In the genomic region with DNA sequence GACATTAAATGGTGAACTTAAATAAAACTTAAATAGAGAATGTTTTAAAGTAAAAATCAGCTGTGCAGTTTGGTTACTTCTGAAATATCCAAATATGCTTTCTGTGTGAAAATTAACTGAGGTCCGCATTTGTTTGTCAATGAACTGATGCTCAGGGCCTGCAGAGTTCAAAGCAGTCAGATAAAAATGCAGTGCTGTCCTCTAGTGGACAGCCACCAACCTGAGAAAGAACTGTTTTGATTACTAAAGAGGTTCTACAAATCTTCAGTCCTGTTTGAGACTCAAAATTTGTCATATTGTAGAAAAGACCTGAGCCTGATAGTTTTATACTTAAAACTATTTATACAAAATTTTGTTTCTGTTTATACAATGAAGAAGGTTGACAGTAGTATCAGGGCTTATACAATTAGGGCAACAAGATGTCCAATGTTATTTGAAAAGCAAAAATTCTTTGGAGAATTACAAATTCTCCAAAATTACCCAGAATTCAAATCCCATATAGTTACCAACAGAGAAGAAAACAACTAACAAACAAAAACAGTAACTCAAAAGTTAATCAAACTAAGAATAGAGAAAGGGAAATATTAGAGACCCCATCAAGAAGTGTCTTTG, we compare ENCODE assay signal across 9 cellular contexts.
A peak's percentile ranks its signal among the peaks of the same experiment; 100 is the strongest.
DNase-seq lines count a peak whose midpoint lies in the region; ATAC-seq and TF ChIP-seq lines count a peak whose summit lies in the region.
"Had no signal": no experiment of that assay in that cellular context is flagged by ENCODE, and none has a peak within 500 bp of the region (broad histone marks: within the 10 kb centered on the region; RNA-seq: fewer than 3 reads in every experiment).

No MANE protein-coding gene starts in this region.

- H3K9me3 ChIP-seq in IMR-90 (ENCODE audit: control insufficient read depth, insufficient read depth, low read length), result no peaks in the 10 kb centered on the region
- H3K9me3 ChIP-seq in esophagus muscularis mucosa, result no peaks in the 10 kb centered on the region
- no peaks in the 10 kb centered on the region for H3K9me3 ChIP-seq in trophoblast cell (ENCODE audit: insufficient read depth, low read depth, low read length)
- H3K9me3 ChIP-seq in T-helper 17 cell (ENCODE audit: control insufficient read depth, low read length, poor library complexity, severe bottlenecking), result no peaks in the 10 kb centered on the region
- H3K9me3 ChIP-seq in aorta (ENCODE audit: control insufficient read depth, low read length), result no peaks in the 10 kb centered on the region

- POLR2A ChIA-PET in IMR-90 (lab: Charles Lee; ENCODE audit: unreplicated experiment), result no interaction called here

- H3K14ac ChIP-seq in IMR-90 (replicated peaks; ENCODE audit: low read depth, low read length), result no peak overlapping the region
- no peak overlapping the region for H3K14ac ChIP-seq in trophoblast cell (ENCODE audit: low read length)

- peak; percentile 74 for DNase-seq in DMS53 (lab: John Stamatoyannopoulos, UW)
- peak; percentile 58 for DNase-seq in IMR-90
- DNase-seq in RKO (ENCODE audit: low spot score), result peak; percentile 64
- no peak for DNase-seq in esophagus muscularis mucosa (ENCODE audit: extremely low spot score)
- DNase-seq in trophoblast cell, result peak; percentile 41 to 72
- no peak for DNase-seq in T-helper 17 cell
- no peak for DNase-seq in aorta

- H3K23ac ChIP-seq in IMR-90 (ENCODE audit: low read depth, low read length) (no peak overlapping the region), trophoblast cell (ENCODE audit: low read length) (no peak overlapping the region)

- H2BK120ac ChIP-seq in IMR-90 (ENCODE audit: low read depth, low read length), result no peak overlapping the region
- H2BK120ac ChIP-seq in trophoblast cell (ENCODE audit: insufficient read depth, low read length, poor library complexity), result no peak overlapping the region

- TF ChIP-seq EP300 in esophagus muscularis mucosa (IDR thresholded peaks at IDR 0.05), result no peak

- no peaks in the 10 kb centered on the region; the same call in 1 of the 2 replicates for H3K36me3 ChIP-seq in IMR-90 (ENCODE audit: control insufficient read depth, insufficient read depth, low read length)
- H3K36me3 ChIP-seq in esophagus muscularis mucosa, result no peaks in the 10 kb centered on the region
- no peaks in the 10 kb centered on the region for H3K36me3 ChIP-seq in trophoblast cell (ENCODE audit: control insufficient read depth in 1 of 2, insufficient read depth in 2 of 2, low read length in 2 of 2)
- H3K36me3 ChIP-seq in aorta (ENCODE audit: control insufficient read depth in 1 of 2, insufficient read depth in 2 of 2, low read length in 1 of 2), result no peaks in the 10 kb centered on the region

- peaks cover 8% of the 10 kb centered on the region; the same call in 1 of the 2 replicates for H3K9me1 ChIP-seq in IMR-90 (ENCODE audit: insufficient read depth, low read length)

- TF ChIP-seq POLR2A in IMR-90 (IDR thresholded peaks at IDR 0.05; ENCODE audit: low read depth, low read length) (no peak), esophagus muscularis mucosa (IDR thresholded peaks at IDR 0.05; ENCODE audit: low read depth) (no peak)

- no peaks in the 10 kb centered on the region for H3K79me2 ChIP-seq in trophoblast cell (ENCODE audit: control insufficient read depth, insufficient read depth, low read length, poor library complexity)

- H2AK5ac ChIP-seq in IMR-90 (ENCODE audit: low read depth, low read length), result no peak overlapping the region
- no peak overlapping the region for H2AK5ac ChIP-seq in trophoblast cell (ENCODE audit: low read length)

- H3K27ac ChIP-seq in IMR-90 (ENCODE audit: insufficient read depth, low read length), result no peak overlapping the region
- no peak overlapping the region for H3K27ac ChIP-seq in esophagus muscularis mucosa (replicated peaks in 1 of 4)
- H3K27ac ChIP-seq in trophoblast cell (ENCODE audit: low read depth, low read length), result no peak overlapping the region
- no peak overlapping the region for H3K27ac ChIP-seq in aorta (ENCODE audit: low read depth in 1 of 2, low read length in 2 of 2)

- dilution Hi-C loops in IMR-90 (cut with HindIII; ENCODE audit: low sequenced_read_pairs, unreplicated experiment), result no loop called here

- H3K18ac ChIP-seq in IMR-90 (ENCODE audit: low read depth, low read length) (no peak overlapping the region), trophoblast cell (ENCODE audit: low read length) (no peak overlapping the region)

- no peak overlapping the region for H3K9ac ChIP-seq in IMR-90 (ENCODE audit: low read depth, low read length)
- H3K9ac ChIP-seq in trophoblast cell (ENCODE audit: low read length), result no peak overlapping the region

- CTCF ChIA-PET in IMR-90 (lab: Yijun Ruan, JAX), result no interaction called here

- H2BK20ac ChIP-seq in IMR-90 (ENCODE audit: low read depth, low read length), result no peak overlapping the region

- intact Hi-C loops in IMR-90 (cut with micrococcal nuclease), result loop anchor here (1.0 to 10.0 kb wide), 4 partner anchors 141 to 448 kb away; a partner anchor contains a TSS
- intact Hi-C loops in esophagus muscularis mucosa (cut with DNase I), result loop anchor here (10.0 kb wide), 1 partner anchor 364 kb away; no protein-coding TSS in a partner anchor
- intact Hi-C loops in aorta (cut with DNase I), result loop anchor here in 1 of 2 donors (10.0 kb wide), 2 partner anchors 144 to 364 kb away; no protein-coding TSS in a partner anchor

- H3K27ac Mint-ChIP-seq in T-helper 17 cell, result no peak overlapping the region
- H3K27ac Mint-ChIP-seq: T-helper 1 cell treated with Interleukin-12 subunit alpha and Interleukin-12 subunit beta and Interleukin-4 antibody, amounts not matched to agents 30 μg/mL and 1 μg/mL, for 36 hours had no signal

- H3K27me3 Mint-ChIP-seq in T-helper 17 cell, result no peaks in the 10 kb centered on the region

- no peaks in the 10 kb centered on the region for H3K36me3 Mint-ChIP-seq in T-helper 17 cell (ENCODE audit: low read depth)

- peaks cover 6 to 7% of the 10 kb centered on the region in 2 experiments for H3K79me1 ChIP-seq in IMR-90 (ENCODE audit: low read depth in 1 of 2, low read length in 2 of 2)
- no peaks in the 10 kb centered on the region for H3K79me1 ChIP-seq in trophoblast cell (ENCODE audit: low read length)

- H2BK15ac ChIP-seq in IMR-90 (ENCODE audit: low read depth, low read length), result no peak overlapping the region

- no TSS peak for BruUV-seq in IMR-90 (replicated peaks; lab: Mats Ljungman, UMichigan)

- no peaks in the 10 kb centered on the region for H4K20me1 ChIP-seq in IMR-90 (ENCODE audit: insufficient read depth, low read length)

- no peak overlapping the region for H3K4ac ChIP-seq in IMR-90 (ENCODE audit: low read depth, low read length)
- no peak overlapping the region for H3K4ac ChIP-seq in trophoblast cell (ENCODE audit: low read depth, low read length)

- H3K4me3 Mint-ChIP-seq in T-helper 17 cell, result no peak overlapping the region
- H3K4me3 Mint-ChIP-seq: T-helper 1 cell treated with Interleukin-12 subunit alpha and Interleukin-12 subunit beta and Interleukin-4 antibody, amounts not matched to agents 30 μg/mL and 1 μg/mL, for 36 hours had no signal

- H3K4me1 ChIP-seq in IMR-90 (ENCODE audit: control insufficient read depth, insufficient read depth, low read length) (peaks cover 10% of the 10 kb centered on the region), esophagus muscularis mucosa (peaks cover 0 to 15% (median 14%) of the 10 kb centered on the region in 4 donors), trophoblast cell (ENCODE audit: control insufficient read depth in 1 of 2, insufficient read depth in 2 of 2, low read length in 2 of 2) (no peaks in the 10 kb centered on the region), aorta (ENCODE audit: control insufficient read depth in 1 of 2, insufficient read depth in 2 of 2, low read length in 2 of 2) (peaks cover 0 to 5% of the 10 kb centered on the region in 2 donors)

- no peak overlapping the region for H2AFZ ChIP-seq in IMR-90 (replicated peaks; ENCODE audit: low read length, poor library complexity)
- H2AFZ ChIP-seq in trophoblast cell (ENCODE audit: insufficient read depth, low read length, poor library complexity), result no peak overlapping the region

- no CpG with 5 or more reads among the region's 1 CpG for WGBS in IMR-90 (ENCODE audit: extremely low coverage in 2 of 2, insufficient read length in 1 of 2), 2 experiments
- WGBS in esophagus muscularis mucosa, result 63% methylated on average over 1 of the region's 1 CpG
- WGBS in trophoblast cell (ENCODE audit: extremely low coverage, insufficient coverage, insufficient read length), result no CpG with 5 or more reads among the region's 1 CpG
- 35 to 41% methylated on average over 1 of the region's 1 CpG for WGBS in aorta, 2 donors

- no peak overlapping the region for H2AK9ac ChIP-seq in IMR-90 (replicated peaks; ENCODE audit: low read depth, low read length, poor library complexity)

- in situ Hi-C loops in IMR-90 (cut with MboI; ENCODE audit: low sequenced_read_pairs), result no loop called here

- TF ChIP-seq RAD21 in IMR-90 (IDR thresholded peaks at IDR 0.05; ENCODE audit: low read length), result peak; percentile 80

- peaks cover 2% of the 10 kb centered on the region for H3K4me1 Mint-ChIP-seq in T-helper 17 cell

- peak; percentile 28; the same call in 1 of the 2 replicates for ATAC-seq in IMR-90 (ENCODE audit: low read depth)
- no peak for ATAC-seq in T-helper 17 cell
- no peak for ATAC-seq in aorta (ENCODE audit: low FRiP score)
- ATAC-seq in HG03432 (IDR thresholded peaks at IDR 0.05; ENCODE audit: unreplicated experiment), result no peak

- TF ChIP-seq CTCF in IMR-90 (conservative IDR thresholded peaks at IDR 0.05; ENCODE audit: low read depth, low read length) (peak; percentile 81), esophagus muscularis mucosa (IDR thresholded peaks at IDR 0.05) (peak; percentile 57 to 73 (median 59))

- no peak overlapping the region for H2BK12ac ChIP-seq in trophoblast cell (ENCODE audit: low read length)

- H3K4me3 ChIP-seq in IMR-90 (ENCODE audit: insufficient read depth, low read depth, low read length) (no peak overlapping the region), esophagus muscularis mucosa (no peak overlapping the region), trophoblast cell (ENCODE audit: low read depth, low read length) (no peak overlapping the region), aorta (ENCODE audit: low read length in 2 of 2) (no peak overlapping the region)

- H3K27me3 ChIP-seq in IMR-90 (ENCODE audit: control insufficient read depth, insufficient read depth, low read length) (no peaks in the 10 kb centered on the region), esophagus muscularis mucosa (no peaks in the 10 kb centered on the region), trophoblast cell (ENCODE audit: insufficient read depth, low read length) (no peaks in the 10 kb centered on the region), aorta (ENCODE audit: control insufficient read depth in 1 of 2, insufficient read depth in 2 of 2, low read length in 1 of 2) (no peaks in the 10 kb centered on the region)

- H4K8ac ChIP-seq in IMR-90 (ENCODE audit: low read depth in 2 of 2, low read length in 2 of 2), result no peak overlapping the region
- H4K8ac ChIP-seq in trophoblast cell (ENCODE audit: low read depth, low read length), result no peak overlapping the region

- no peak overlapping the region for H3K56ac ChIP-seq in IMR-90 (ENCODE audit: extremely low read depth, insufficient read depth, low read length)

- H4K91ac ChIP-seq in IMR-90 (ENCODE audit: insufficient read depth, low read depth, low read length) (no peak overlapping the region), trophoblast cell (ENCODE audit: low read depth, low read length) (no peak overlapping the region)

- H4K5ac ChIP-seq in IMR-90 (ENCODE audit: low read depth, low read length), result no peak overlapping the region

- H2BK5ac ChIP-seq in IMR-90 (ENCODE audit: low read depth, low read length, poor library complexity, severe bottlenecking), result no peak overlapping the region
- H2BK5ac ChIP-seq in trophoblast cell (ENCODE audit: low read depth, low read length, poor library complexity), result no peak overlapping the region

- H3K4me2 ChIP-seq in IMR-90 (ENCODE audit: low read depth, low read length) (no peak overlapping the region), trophoblast cell (ENCODE audit: low read length) (no peak overlapping the region)

- no peak overlapping the region for H4K12ac ChIP-seq in trophoblast cell (ENCODE audit: low read depth, low read length)

Comparison
In these comparisons a context has a peak if more than half of its experiments do, and no peak if none do; other contexts are left out.
1. DNase-seq: peak in DMS53 (single experiment), IMR-90 (single experiment), RKO (single experiment) and trophoblast cell (2 of 2); none in esophagus muscularis mucosa (single experiment), T-helper 17 cell (0 of 3) and aorta (0 of 2).